Comparison of ENCODE assay signal across 17 cellular contexts in genomic region chr17:36861531-36861930, GRCh38.
DNase-seq lines count a peak whose midpoint lies in the region; ATAC-seq, FAIRE-seq and TF ChIP-seq lines count a peak whose summit lies in the region.
"Had no signal": no experiment of that assay in that cellular context is flagged by ENCODE, and none has a peak within 500 bp of the region (broad histone marks: within the 10 kb centered on the region; RNA-seq: fewer than 3 reads in every experiment).

No MANE protein-coding gene starts in this region.

- 6% methylated on average over 3 of the region's 6 CpGs for WGBS in HepG2 (ENCODE audit: low lambda C conversion rate)
- 0% methylated on average over 1 of the region's 6 CpGs for WGBS in right lobe of liver (ENCODE audit: insufficient coverage, low coverage, low lambda C conversion rate, missing lambda C conversion rate)
- no CpG with 5 or more reads among the region's 6 CpGs for WGBS in mesendoderm (ENCODE audit: extremely low coverage, insufficient coverage, low lambda C conversion rate)
- 60 to 76% (median 66%) methylated on average over 6 of the region's 6 CpGs for WGBS in small intestine, 3 donors

- no TSS peak for BruUV-seq in HepG2 (replicated peaks; lab: Mats Ljungman, UMichigan)

- peaks cover 44% of the 10 kb centered on the region for H3K4me1 ChIP-seq in HepG2 (ENCODE audit: insufficient read depth, low read length)
- H3K4me1 ChIP-seq in right lobe of liver: no peaks in the 10 kb centered on the region
- peaks cover 9% of the 10 kb centered on the region for H3K4me1 ChIP-seq in mesendoderm (ENCODE audit: control insufficient read depth, low read depth, low read length)
- H3K4me1 ChIP-seq in small intestine (ENCODE audit: control insufficient read depth in 2 of 2, insufficient read depth in 1 of 2, low read depth in 1 of 2, low read length in 1 of 2): no peaks in the 10 kb centered on the region

- no peaks in the 10 kb centered on the region for H3K9me3 ChIP-seq in HepG2 (ENCODE audit: low read length)
- no peaks in the 10 kb centered on the region for H3K9me3 ChIP-seq in right lobe of liver
- no peaks in the 10 kb centered on the region for H3K9me3 ChIP-seq in small intestine (ENCODE audit: control insufficient read depth, low read depth)
- H3K9me3 ChIP-seq: BLaER1 treated with 17β-estradiol and CSF1 and Interleukin-3, amounts not matched to agents 10 nM and 100 nM had no signal

- H3K79me2 ChIP-seq in HepG2 (ENCODE audit: insufficient read depth, low read length) (no peaks in the 10 kb centered on the region), mesendoderm (ENCODE audit: control insufficient read depth, insufficient read depth, low read length) (no peaks in the 10 kb centered on the region)

- no peak overlapping the region for H3K27ac ChIP-seq in HepG2 (ENCODE audit: extremely low read length, insufficient read depth, low read length)
- H3K27ac ChIP-seq in right lobe of liver: no peak overlapping the region
- no peak overlapping the region for H3K27ac ChIP-seq in mesendoderm (ENCODE audit: low read depth, low read length)
- no peak overlapping the region for H3K27ac ChIP-seq in small intestine (ENCODE audit: low read depth in 1 of 2, low read length in 1 of 2)
- H3K27ac ChIP-seq: 22Rv1; BLaER1 treated with 17β-estradiol and CSF1 and Interleukin-3, amounts not matched to agents 10 nM and 100 nM had no signal

- intact Hi-C loops in HepG2 (cut with micrococcal nuclease; ENCODE audit: unreplicated experiment): no loop called here
- intact Hi-C loops in right lobe of liver (cut with DNase I): no loop called here

- H3K4ac ChIP-seq in mesendoderm (ENCODE audit: low read depth, low read length): peak overlapping the region; percentile 20

- DNase-seq in HepG2 (ENCODE audit: low spot score): no peak
- no peak for DNase-seq in right lobe of liver
- peak; percentile 49 for DNase-seq in epithelial cell of proximal tubule (ENCODE audit: low read depth)
- no peak for DNase-seq in mesendoderm
- DNase-seq in small intestine: peak; percentile 5
- DNase-seq in activated effector memory CD4-positive, alpha-beta T cell treated with Interleukin-2 at 50 U/mL for 16 hours: no peak
- DNase-seq in omental fat pad (ENCODE audit: low spot score): no peak
- DNase-seq: ACHN; CD4-positive, CD25-positive, alpha-beta regulatory T cell; DMS79; H9 had no signal

- peak overlapping the region; percentile 92 for H3K56ac ChIP-seq in mesendoderm (ENCODE audit: low read length)

- H3K18ac ChIP-seq in mesendoderm (ENCODE audit: low read length): peak overlapping the region; percentile 10

- H3K4me3 ChIP-seq in HepG2 (replicated peaks in 1 of 3; ENCODE audit: insufficient read depth in 1 of 3, low read depth in 2 of 3, low read length in 3 of 3) (no peak overlapping the region), right lobe of liver (no peak overlapping the region), epithelial cell of proximal tubule (ENCODE audit: low read depth, low read length) (no peak overlapping the region), mesendoderm (ENCODE audit: low read length) (no peak overlapping the region), small intestine (ENCODE audit: low read depth in 1 of 2, low read length in 2 of 2) (no peak overlapping the region)
- H3K4me3 ChIP-seq: BLaER1 treated with 17β-estradiol and CSF1 and Interleukin-3, amounts not matched to agents 10 nM and 100 nM; GM12878; GM23338 had no signal

- FAIRE-seq in HepG2 (lab: Jason Lieb, UNC) (no peak), small intestine (lab: Jason Lieb, UNC) (no peak)
- FAIRE-seq: GM12878, GM18507 had no signal

- H3K36me3 ChIP-seq in HepG2 (replicated peaks in 1 of 2; ENCODE audit: control insufficient read depth in 1 of 2, insufficient read depth in 2 of 2, low read length in 2 of 2): no peaks in the 10 kb centered on the region
- H3K36me3 ChIP-seq in right lobe of liver: no peaks in the 10 kb centered on the region
- no peaks in the 10 kb centered on the region for H3K36me3 ChIP-seq in mesendoderm (ENCODE audit: control insufficient read depth, insufficient read depth, low read length)
- H3K36me3 ChIP-seq in small intestine (ENCODE audit: control insufficient read depth in 2 of 2, insufficient read depth in 2 of 2, low read length in 2 of 2): no peaks in the 10 kb centered on the region
- H3K36me3 ChIP-seq: BLaER1 treated with 17β-estradiol and CSF1 and Interleukin-3, amounts not matched to agents 10 nM and 100 nM had no signal

- peak overlapping the region; percentile 66 for H4K5ac ChIP-seq in mesendoderm (ENCODE audit: low read length)

- H3K4me2 ChIP-seq in HepG2 (ENCODE audit: low read depth, low read length) (no peak overlapping the region), mesendoderm (ENCODE audit: low read length) (no peak overlapping the region)
- H3K4me2 ChIP-seq: GM23338 had no signal

- in situ Hi-C loops in HepG2 (cut with HindIII; ENCODE audit: extremely low pct_ligation_motif_present, low pct_unique_long_range_greater_than_20kb): no loop called here

- H2BK15ac ChIP-seq in mesendoderm (replicated peaks; ENCODE audit: low read depth): no peak overlapping the region

- H3K9ac ChIP-seq in HepG2 (ENCODE audit: insufficient read depth, low read depth, low read length): no peak overlapping the region
- H3K9ac ChIP-seq in mesendoderm (ENCODE audit: low read length): no peak overlapping the region
- H3K9ac ChIP-seq: BLaER1 treated with 17β-estradiol and CSF1 and Interleukin-3, amounts not matched to agents 10 nM and 100 nM had no signal

- H2AFZ ChIP-seq in HepG2 (ENCODE audit: low read length): no peak overlapping the region
- H2AFZ ChIP-seq: GM23338 had no signal

- H2AK5ac ChIP-seq in mesendoderm (ENCODE audit: low read length): peak overlapping the region; percentile 2

- no peak overlapping the region for H3K23ac ChIP-seq in mesendoderm (ENCODE audit: low read length)

- H3K27me3 ChIP-seq in HepG2 (ENCODE audit: control insufficient read depth in 1 of 2, insufficient read depth in 2 of 2, low read length in 2 of 2) (peaks cover 0 to 2% of the 10 kb centered on the region in 2 experiments; a peak in 1 of 5 replicates), right lobe of liver (no peaks in the 10 kb centered on the region), mesendoderm (ENCODE audit: insufficient read depth, low read length, poor library complexity) (no peaks in the 10 kb centered on the region), small intestine (ENCODE audit: control insufficient read depth in 2 of 2, insufficient read depth in 2 of 2, low read length in 2 of 2) (no peaks in the 10 kb centered on the region)
- H3K27me3 ChIP-seq: BLaER1 treated with 17β-estradiol and CSF1 and Interleukin-3, amounts not matched to agents 10 nM and 100 nM had no signal

- TF ChIP-seq CTCF in HepG2 (CRISPR knock-in tag; IDR thresholded peaks at IDR 0.05) (no peak), right lobe of liver (IDR thresholded peaks at IDR 0.05) (no peak), epithelial cell of proximal tubule (conservative IDR thresholded peaks at IDR 0.05; ENCODE audit: low read depth, low read length) (no peak), omental fat pad (IDR thresholded peaks at IDR 0.05) (no peak)

- TF ChIP-seq EP300 in HepG2 (IDR thresholded peaks at IDR 0.05; ENCODE audit: low read depth in 2 of 2, low read length in 2 of 2) (no peak), HepG2 (CRISPR knock-in tag; IDR thresholded peaks at IDR 0.05; ENCODE audit: borderline replicate concordance) (no peak)

- no peaks in the 10 kb centered on the region for H3K79me1 ChIP-seq in mesendoderm (ENCODE audit: low read length)

- CTCF ChIA-PET in HepG2 (lab: Yijun Ruan, JAX; ENCODE audit: low intra/inter-chr PET ratio, low total read pairs): no interaction called here

- peak overlapping the region; percentile 99 for H2BK5ac ChIP-seq in mesendoderm (ENCODE audit: low read length)

- no peaks in the 10 kb centered on the region for H4K20me1 ChIP-seq in HepG2 (ENCODE audit: insufficient read depth, low read length)
- H4K20me1 ChIP-seq: BLaER1 treated with 17β-estradiol and CSF1 and Interleukin-3, amounts not matched to agents 10 nM and 100 nM had no signal

- no peak overlapping the region for H4K8ac ChIP-seq in mesendoderm (ENCODE audit: low read depth, low read length)

- no peak for ATAC-seq in HepG2
- no peak for ATAC-seq in right lobe of liver
- ATAC-seq in omental fat pad (ENCODE audit: low FRiP score): no peak
- no peak for ATAC-seq in GM18517 (IDR thresholded peaks at IDR 0.05; ENCODE audit: unreplicated experiment)
- ATAC-seq: GM12878, GM23338 had no signal

- POLR2A ChIA-PET in HepG2 (lab: Yijun Ruan, JAX): no interaction called here

- no peak for TF ChIP-seq RAD21 in HepG2 (CRISPR knock-in tag; IDR thresholded peaks at IDR 0.05)

- TF ChIP-seq POLR2A in HepG2 (IDR thresholded peaks at IDR 0.05; ENCODE audit: insufficient read depth in 1 of 2, low read depth in 2 of 2, low read length in 2 of 2): no peak
- TF ChIP-seq POLR2A in right lobe of liver (IDR thresholded peaks at IDR 0.05): no peak

- H2BK120ac ChIP-seq in mesendoderm (ENCODE audit: low read depth, low read length): no peak overlapping the region

TF ChIP-seq in HepG2, 621 proteins besides CTCF, POLR2A, EP300 and RAD21:
- TF ChIP-seq ZNF577 (CRISPR knock-in tag; IDR thresholded peaks at IDR 0.05; ENCODE audit: borderline replicate concordance, low read depth) (no peak), GTF2F1 (IDR thresholded peaks at IDR 0.05; ENCODE audit: low read length) (no peak), HNF4A (CRISPR knock-in tag; IDR thresholded peaks at IDR 0.05) (0 out of 2 replicates have a peak, but pooled peaks have one; percentile 45), HNF4G (IDR thresholded peaks at IDR 0.05; ENCODE audit: borderline replicate concordance, low read depth, low read length) (0 out of 2 replicates have a peak, but pooled peaks have one; percentile 6), HNF4G (CRISPR knock-in tag; IDR thresholded peaks at IDR 0.05; ENCODE audit: borderline replicate concordance, low read depth) (no peak), ZFP91 (CRISPR knock-in tag; IDR thresholded peaks at IDR 0.05; ENCODE audit: borderline replicate concordance) (no peak), GLI4 (CRISPR knock-in tag; IDR thresholded peaks at IDR 0.05; ENCODE audit: borderline replicate concordance) (no peak)

Comparison
In these comparisons a context has a peak if more than half of its experiments do, and no peak if none do; other contexts are left out.
1. DNase-seq: peak in epithelial cell of proximal tubule (single experiment) and small intestine (single experiment); none in HepG2 (single experiment), right lobe of liver (0 of 3), mesendoderm (single experiment), activated effector memory CD4-positive, alpha-beta T cell treated with Interleukin-2 at 50 U/mL for 16 hours (single experiment) and omental fat pad (single experiment).